Comparison of ENCODE assay signal across 8 cellular contexts in the genomic region with DNA sequence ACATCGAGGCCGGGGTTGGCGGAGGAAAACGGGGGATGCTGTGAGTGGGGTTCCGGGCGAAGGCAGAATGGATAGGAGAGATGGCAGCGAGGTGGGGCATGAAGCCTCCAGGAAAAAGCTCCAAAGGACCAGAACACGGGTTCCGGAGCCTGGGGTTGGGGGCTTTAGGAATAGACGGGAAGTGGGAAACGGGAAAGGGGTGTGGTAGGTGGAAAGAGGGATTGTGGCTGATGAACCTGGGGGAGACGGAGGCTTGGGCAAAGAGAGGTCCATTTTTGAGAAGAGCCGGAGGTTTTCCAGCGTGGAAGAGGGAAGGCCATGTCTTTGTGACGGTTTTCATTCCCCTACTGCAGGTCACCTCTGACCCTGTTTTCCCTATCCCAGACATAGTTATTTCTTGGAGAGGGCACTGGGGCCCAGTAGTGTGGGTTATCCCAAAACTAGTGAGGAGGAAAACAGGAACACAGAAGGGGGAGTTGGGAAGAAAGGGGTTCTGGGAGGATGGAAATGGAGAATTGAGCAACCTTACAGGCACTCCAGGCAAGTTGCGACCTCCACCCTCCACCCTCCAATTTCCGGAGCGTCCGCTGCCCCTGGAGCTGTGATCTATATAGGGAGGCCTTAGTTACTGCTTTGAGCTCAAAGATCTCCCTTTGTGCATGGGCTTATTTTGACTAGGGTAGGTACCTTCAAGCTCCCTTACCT. TPM values are rescaled to one million over a fixed set of nuclear protein-coding genes. Genes with fewer than 3 reads are reported as not detected.
DNase-seq lines count a peak whose midpoint lies in the region; ATAC-seq lines count a peak whose summit lies in the region.

No MANE protein-coding gene starts in this region.

- H3K36me3 ChIP-seq in stomach smooth muscle (ENCODE audit: control insufficient read depth in 2 of 2, insufficient read depth in 2 of 2, low read length in 2 of 2), result peaks cover 6 to 7% of the 10 kb centered on the region in 2 donors

- peak overlapping the region; percentile 87 to 95 for H3K9ac ChIP-seq in stomach smooth muscle (ENCODE audit: low read length in 2 of 2)

- H3K36me3 Mint-ChIP-seq in activated naive CD4-positive, alpha-beta T cell treated with anti-CD3 and anti-CD28 coated beads, Interleukin-2, amount 50 U/mL, for 72 hours, result peaks cover 6 to 9% of the 10 kb centered on the region in 2 donors

- H3K9me3 ChIP-seq in iPS-18c (ENCODE audit: control insufficient read depth, insufficient read depth, low read length), result no peaks in the 10 kb centered on the region
- H3K9me3 ChIP-seq in stomach smooth muscle (ENCODE audit: control insufficient read depth in 2 of 2, low read length in 2 of 2), result no peaks in the 10 kb centered on the region

- peak overlapping the region; percentile 81 to 94 for H3K27ac Mint-ChIP-seq in activated naive CD4-positive, alpha-beta T cell treated with anti-CD3 and anti-CD28 coated beads, Interleukin-2, amount 50 U/mL, for 72 hours

- no peaks in the 10 kb centered on the region for H3K9me3 Mint-ChIP-seq in activated naive CD4-positive, alpha-beta T cell treated with anti-CD3 and anti-CD28 coated beads, Interleukin-2, amount 50 U/mL, for 72 hours

- H3K27me3 ChIP-seq in stomach smooth muscle (ENCODE audit: control insufficient read depth in 1 of 2, insufficient read depth in 2 of 2, low read length in 2 of 2), result no peaks in the 10 kb centered on the region

- peak overlapping the region; percentile 93 for H3K4me3 ChIP-seq in iPS-18c (ENCODE audit: insufficient read depth, low read depth, low read length)
- peak overlapping the region; percentile 93 to 98 for H3K4me3 ChIP-seq in stomach smooth muscle (ENCODE audit: low read length in 2 of 2)

- peak in 2 of 3 experiments; percentile 35 to 63 for DNase-seq in NCI-H1417 (lab: John Stamatoyannopoulos, UW)
- no peak for DNase-seq in NCI-H1417 treated with DMSO at 0.1 percent for 48 hours (lab: John Stamatoyannopoulos, UW)
- no peak for DNase-seq in activated naive CD4-positive, alpha-beta T cell treated with anti-CD3 and anti-CD28 coated beads, Interleukin-2, amount 50 U/mL, for 72 hours (ENCODE audit: low spot score in 2 of 2)
- DNase-seq in superior temporal gyrus (ENCODE audit: extremely low spot score), result no peak
- DNase-seq in NCI-H1436 treated with DMSO at 0.1 percent for 48 hours (lab: John Stamatoyannopoulos, UW), result no peak

- peak overlapping the region; percentile 89 for H3K27ac ChIP-seq in stomach smooth muscle (ENCODE audit: low read length)

- peaks cover 71% of the 10 kb centered on the region for H3K4me1 ChIP-seq in stomach smooth muscle (ENCODE audit: control insufficient read depth, insufficient read depth, low read length)

- ATAC-seq in activated naive CD4-positive, alpha-beta T cell treated with anti-CD3 and anti-CD28 coated beads, Interleukin-2, amount 50 U/mL, for 72 hours, result no peak
- ATAC-seq in GM19328 (IDR thresholded peaks at IDR 0.05; ENCODE audit: unreplicated experiment), result no peak

RNA-seq across cellular contexts. Expression of gene ATN1, which starts 1.1 kb away (rescaled TPM):
- total RNA-seq in activated naive CD4-positive, alpha-beta T cell treated with anti-CD3 and anti-CD28 coated beads, Interleukin-2, amount 50 U/mL, for 72 hours, result 10 to 100 TPM; 29.9 to 73.5 TPM

RNA-seq across cellular contexts. Expression of gene ENO2, which starts 14.5 kb away (rescaled TPM):
- total RNA-seq in activated naive CD4-positive, alpha-beta T cell treated with anti-CD3 and anti-CD28 coated beads, Interleukin-2, amount 50 U/mL, for 72 hours, result 100 to 1,000 TPM; 264 to 314 TPM

RNA-seq across cellular contexts. Expression of gene RNU7-1, which starts 14.8 kb away (rescaled TPM):
- not detected for total RNA-seq in activated naive CD4-positive, alpha-beta T cell treated with anti-CD3 and anti-CD28 coated beads, Interleukin-2, amount 50 U/mL, for 72 hours

RNA-seq across cellular contexts. Expression of gene C12orf57, which starts 15.0 kb away (rescaled TPM):
- 100 to 1,000 TPM; 229 to 609 TPM for total RNA-seq in activated naive CD4-positive, alpha-beta T cell treated with anti-CD3 and anti-CD28 coated beads, Interleukin-2, amount 50 U/mL, for 72 hours

RNA-seq across cellular contexts. Expression of gene PTPN6, which starts 22.3 kb away (rescaled TPM):
- 100 to 1,000 TPM; 320 to 609 TPM for total RNA-seq in activated naive CD4-positive, alpha-beta T cell treated with anti-CD3 and anti-CD28 coated beads, Interleukin-2, amount 50 U/mL, for 72 hours

Comparison
In these comparisons a context has a peak if more than half of its experiments do, and no peak if none do; other contexts are left out.
1. DNase-seq: peak in NCI-H1417 (2 of 3); none in NCI-H1417 treated with DMSO at 0.1 percent for 48 hours (single experiment), activated naive CD4-positive, alpha-beta T cell treated with anti-CD3 and anti-CD28 coated beads, Interleukin-2, amount 50 U/mL, for 72 hours (0 of 2), superior temporal gyrus (single experiment) and NCI-H1436 treated with DMSO at 0.1 percent for 48 hours (single experiment).